In genomic region chr11:61401558-61401957, GRCh38 we compare ENCODE assay signal across 2 cellular contexts.
TF ChIP-seq lines count a peak whose summit lies in the region.

No MANE protein-coding gene starts in this region.

TF ChIP-seq in A549, 52 proteins besides CTCF, POLR2A, EP300 and RAD21 (continued from another document):
- TF ChIP-seq, protein P1, sequence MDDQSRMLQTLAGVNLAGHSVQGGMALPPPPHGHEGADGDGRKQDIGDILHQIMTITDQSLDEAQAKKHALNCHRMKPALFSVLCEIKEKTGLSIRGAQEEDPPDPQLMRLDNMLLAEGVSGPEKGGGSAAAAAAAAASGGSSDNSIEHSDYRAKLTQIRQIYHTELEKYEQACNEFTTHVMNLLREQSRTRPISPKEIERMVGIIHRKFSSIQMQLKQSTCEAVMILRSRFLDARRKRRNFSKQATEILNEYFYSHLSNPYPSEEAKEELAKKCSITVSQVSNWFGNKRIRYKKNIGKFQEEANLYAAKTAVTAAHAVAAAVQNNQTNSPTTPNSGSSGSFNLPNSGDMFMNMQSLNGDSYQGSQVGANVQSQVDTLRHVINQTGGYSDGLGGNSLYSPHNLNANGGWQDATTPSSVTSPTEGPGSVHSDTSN (IDR thresholded peaks at IDR 0.05): no peak
- no peak for TF ChIP-seq CEBPB (IDR thresholded peaks at IDR 0.05)
- TF ChIP-seq RARB (CRISPR knock-in tag; IDR thresholded peaks at IDR 0.05): no peak; the same call in 1 of the 2 replicates
- TF ChIP-seq HOXA7 (CRISPR knock-in tag; IDR thresholded peaks at IDR 0.05): 0 out of 2 replicates have a peak, but pooled peaks have one; percentile 61

TF ChIP-seq in PFSK-1, 5 proteins besides CTCF, POLR2A, EP300 and RAD21 (continued from another document):
- TF ChIP-seq, protein P2, sequence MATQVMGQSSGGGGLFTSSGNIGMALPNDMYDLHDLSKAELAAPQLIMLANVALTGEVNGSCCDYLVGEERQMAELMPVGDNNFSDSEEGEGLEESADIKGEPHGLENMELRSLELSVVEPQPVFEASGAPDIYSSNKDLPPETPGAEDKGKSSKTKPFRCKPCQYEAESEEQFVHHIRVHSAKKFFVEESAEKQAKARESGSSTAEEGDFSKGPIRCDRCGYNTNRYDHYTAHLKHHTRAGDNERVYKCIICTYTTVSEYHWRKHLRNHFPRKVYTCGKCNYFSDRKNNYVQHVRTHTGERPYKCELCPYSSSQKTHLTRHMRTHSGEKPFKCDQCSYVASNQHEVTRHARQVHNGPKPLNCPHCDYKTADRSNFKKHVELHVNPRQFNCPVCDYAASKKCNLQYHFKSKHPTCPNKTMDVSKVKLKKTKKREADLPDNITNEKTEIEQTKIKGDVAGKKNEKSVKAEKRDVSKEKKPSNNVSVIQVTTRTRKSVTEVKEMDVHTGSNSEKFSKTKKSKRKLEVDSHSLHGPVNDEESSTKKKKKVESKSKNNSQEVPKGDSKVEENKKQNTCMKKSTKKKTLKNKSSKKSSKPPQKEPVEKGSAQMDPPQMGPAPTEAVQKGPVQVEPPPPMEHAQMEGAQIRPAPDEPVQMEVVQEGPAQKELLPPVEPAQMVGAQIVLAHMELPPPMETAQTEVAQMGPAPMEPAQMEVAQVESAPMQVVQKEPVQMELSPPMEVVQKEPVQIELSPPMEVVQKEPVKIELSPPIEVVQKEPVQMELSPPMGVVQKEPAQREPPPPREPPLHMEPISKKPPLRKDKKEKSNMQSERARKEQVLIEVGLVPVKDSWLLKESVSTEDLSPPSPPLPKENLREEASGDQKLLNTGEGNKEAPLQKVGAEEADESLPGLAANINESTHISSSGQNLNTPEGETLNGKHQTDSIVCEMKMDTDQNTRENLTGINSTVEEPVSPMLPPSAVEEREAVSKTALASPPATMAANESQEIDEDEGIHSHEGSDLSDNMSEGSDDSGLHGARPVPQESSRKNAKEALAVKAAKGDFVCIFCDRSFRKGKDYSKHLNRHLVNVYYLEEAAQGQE (IDR thresholded peaks at IDR 0.05; ENCODE audit: insufficient read depth in 1 of 2, low read depth in 2 of 2, low read length in 2 of 2): no peak
- peak; percentile 59 for TF ChIP-seq POLR2AphosphoS5 (IDR thresholded peaks at IDR 0.05; ENCODE audit: low read depth, low read length)
- no peak for TF ChIP-seq SIN3A (IDR thresholded peaks at IDR 0.05; ENCODE audit: borderline replicate concordance, insufficient read depth, low read length)
